Comparison of ENCODE assay signal across 2 cellular contexts in the genomic region with DNA sequence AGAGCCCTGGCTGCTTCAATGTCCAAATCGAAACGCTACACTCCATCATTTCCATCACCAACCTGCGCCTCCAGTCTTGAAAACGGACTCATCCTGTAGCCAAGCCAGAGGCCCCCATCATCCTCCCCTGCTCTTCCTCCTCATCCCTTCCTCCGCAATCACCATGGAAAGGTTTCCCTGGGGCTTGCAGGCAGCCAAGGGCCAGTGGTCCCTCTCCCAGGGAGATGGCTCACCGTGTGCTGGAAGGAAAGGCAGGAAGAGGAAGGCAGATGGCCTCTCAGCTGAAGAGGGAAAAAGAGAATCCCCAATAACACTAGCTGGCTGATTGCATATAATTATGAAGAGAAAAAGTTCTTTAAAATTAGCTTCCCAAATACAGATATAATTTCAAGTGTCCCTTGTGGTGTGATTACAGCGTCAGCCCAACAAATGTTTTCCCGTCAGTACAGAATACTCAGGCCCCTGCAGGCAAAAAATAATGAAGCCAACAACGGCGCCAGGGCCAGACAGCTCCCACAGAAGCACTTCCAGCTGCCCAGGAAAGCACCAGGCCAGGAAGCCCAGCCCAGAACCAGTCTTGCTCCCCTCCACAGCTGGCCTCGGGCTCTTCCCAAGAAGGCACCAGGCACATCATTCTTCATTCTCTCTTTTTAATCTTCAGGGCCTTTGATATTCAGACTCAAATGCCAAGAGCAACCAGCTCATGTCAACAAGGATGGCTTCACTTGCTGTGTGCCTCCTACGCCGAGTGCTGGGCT.
TF ChIP-seq lines count a peak whose summit lies in the region.

No MANE protein-coding gene starts in this region.

TF ChIP-seq in HEK293, 187 proteins besides CTCF, POLR2A, EP300 and RAD21 (continued from another document):
- TF ChIP-seq ZNF10 (tag by site-specific recombination; IDR thresholded peaks at IDR 0.05): no peak
- no peak for TF ChIP-seq ZNF292 (tag by site-specific recombination; IDR thresholded peaks at IDR 0.05; ENCODE audit: borderline replicate concordance, low read depth)
- TF ChIP-seq ZNF311 (tag by site-specific recombination; IDR thresholded peaks at IDR 0.05; ENCODE audit: borderline replicate concordance): no peak
- TF ChIP-seq ZNF2 (tag by site-specific recombination; IDR thresholded peaks at IDR 0.05): no peak
- TF ChIP-seq, protein P1, sequence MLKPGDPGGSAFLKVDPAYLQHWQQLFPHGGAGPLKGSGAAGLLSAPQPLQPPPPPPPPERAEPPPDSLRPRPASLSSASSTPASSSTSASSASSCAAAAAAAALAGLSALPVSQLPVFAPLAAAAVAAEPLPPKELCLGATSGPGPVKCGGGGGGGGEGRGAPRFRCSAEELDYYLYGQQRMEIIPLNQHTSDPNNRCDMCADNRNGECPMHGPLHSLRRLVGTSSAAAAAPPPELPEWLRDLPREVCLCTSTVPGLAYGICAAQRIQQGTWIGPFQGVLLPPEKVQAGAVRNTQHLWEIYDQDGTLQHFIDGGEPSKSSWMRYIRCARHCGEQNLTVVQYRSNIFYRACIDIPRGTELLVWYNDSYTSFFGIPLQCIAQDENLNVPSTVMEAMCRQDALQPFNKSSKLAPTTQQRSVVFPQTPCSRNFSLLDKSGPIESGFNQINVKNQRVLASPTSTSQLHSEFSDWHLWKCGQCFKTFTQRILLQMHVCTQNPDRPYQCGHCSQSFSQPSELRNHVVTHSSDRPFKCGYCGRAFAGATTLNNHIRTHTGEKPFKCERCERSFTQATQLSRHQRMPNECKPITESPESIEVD (tag by site-specific recombination; IDR thresholded peaks at IDR 0.05): 0 out of 2 replicates have a peak, but pooled peaks have one; percentile 34

TF ChIP-seq in SK-N-SH, 30 proteins besides CTCF, POLR2A, EP300 and RAD21 (continued from another document):
- TF ChIP-seq, protein P2, sequence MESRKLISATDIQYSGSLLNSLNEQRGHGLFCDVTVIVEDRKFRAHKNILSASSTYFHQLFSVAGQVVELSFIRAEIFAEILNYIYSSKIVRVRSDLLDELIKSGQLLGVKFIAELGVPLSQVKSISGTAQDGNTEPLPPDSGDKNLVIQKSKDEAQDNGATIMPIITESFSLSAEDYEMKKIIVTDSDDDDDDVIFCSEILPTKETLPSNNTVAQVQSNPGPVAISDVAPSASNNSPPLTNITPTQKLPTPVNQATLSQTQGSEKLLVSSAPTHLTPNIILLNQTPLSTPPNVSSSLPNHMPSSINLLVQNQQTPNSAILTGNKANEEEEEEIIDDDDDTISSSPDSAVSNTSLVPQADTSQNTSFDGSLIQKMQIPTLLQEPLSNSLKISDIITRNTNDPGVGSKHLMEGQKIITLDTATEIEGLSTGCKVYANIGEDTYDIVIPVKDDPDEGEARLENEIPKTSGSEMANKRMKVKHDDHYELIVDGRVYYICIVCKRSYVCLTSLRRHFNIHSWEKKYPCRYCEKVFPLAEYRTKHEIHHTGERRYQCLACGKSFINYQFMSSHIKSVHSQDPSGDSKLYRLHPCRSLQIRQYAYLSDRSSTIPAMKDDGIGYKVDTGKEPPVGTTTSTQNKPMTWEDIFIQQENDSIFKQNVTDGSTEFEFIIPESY (IDR thresholded peaks at IDR 0.05; ENCODE audit: borderline replicate concordance, low read depth): no peak
- TF ChIP-seq TCF12 (IDR thresholded peaks at IDR 0.05): no peak
- no peak for TF ChIP-seq RXRA (IDR thresholded peaks at IDR 0.05; ENCODE audit: borderline replicate concordance, low read depth)
- TF ChIP-seq RCOR1 (IDR thresholded peaks at IDR 0.05; ENCODE audit: low read length): peak; percentile 18; the same call in 1 of the 2 replicates
- TF ChIP-seq NRF1 (IDR thresholded peaks at IDR 0.05; ENCODE audit: low read depth, low read length): no peak
- no peak for TF ChIP-seq GABPA (IDR thresholded peaks at IDR 0.05; ENCODE audit: low read depth)
- TF ChIP-seq, protein P3, sequence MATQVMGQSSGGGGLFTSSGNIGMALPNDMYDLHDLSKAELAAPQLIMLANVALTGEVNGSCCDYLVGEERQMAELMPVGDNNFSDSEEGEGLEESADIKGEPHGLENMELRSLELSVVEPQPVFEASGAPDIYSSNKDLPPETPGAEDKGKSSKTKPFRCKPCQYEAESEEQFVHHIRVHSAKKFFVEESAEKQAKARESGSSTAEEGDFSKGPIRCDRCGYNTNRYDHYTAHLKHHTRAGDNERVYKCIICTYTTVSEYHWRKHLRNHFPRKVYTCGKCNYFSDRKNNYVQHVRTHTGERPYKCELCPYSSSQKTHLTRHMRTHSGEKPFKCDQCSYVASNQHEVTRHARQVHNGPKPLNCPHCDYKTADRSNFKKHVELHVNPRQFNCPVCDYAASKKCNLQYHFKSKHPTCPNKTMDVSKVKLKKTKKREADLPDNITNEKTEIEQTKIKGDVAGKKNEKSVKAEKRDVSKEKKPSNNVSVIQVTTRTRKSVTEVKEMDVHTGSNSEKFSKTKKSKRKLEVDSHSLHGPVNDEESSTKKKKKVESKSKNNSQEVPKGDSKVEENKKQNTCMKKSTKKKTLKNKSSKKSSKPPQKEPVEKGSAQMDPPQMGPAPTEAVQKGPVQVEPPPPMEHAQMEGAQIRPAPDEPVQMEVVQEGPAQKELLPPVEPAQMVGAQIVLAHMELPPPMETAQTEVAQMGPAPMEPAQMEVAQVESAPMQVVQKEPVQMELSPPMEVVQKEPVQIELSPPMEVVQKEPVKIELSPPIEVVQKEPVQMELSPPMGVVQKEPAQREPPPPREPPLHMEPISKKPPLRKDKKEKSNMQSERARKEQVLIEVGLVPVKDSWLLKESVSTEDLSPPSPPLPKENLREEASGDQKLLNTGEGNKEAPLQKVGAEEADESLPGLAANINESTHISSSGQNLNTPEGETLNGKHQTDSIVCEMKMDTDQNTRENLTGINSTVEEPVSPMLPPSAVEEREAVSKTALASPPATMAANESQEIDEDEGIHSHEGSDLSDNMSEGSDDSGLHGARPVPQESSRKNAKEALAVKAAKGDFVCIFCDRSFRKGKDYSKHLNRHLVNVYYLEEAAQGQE (IDR thresholded peaks at IDR 0.05; ENCODE audit: low read depth, low read length): no peak
- no peak for TF ChIP-seq TAF1 (IDR thresholded peaks at IDR 0.05; ENCODE audit: borderline replicate concordance, low read depth, low read length)
- TF ChIP-seq JUND (IDR thresholded peaks at IDR 0.05): no peak
- peak; percentile 72; the same call in 1 of the 2 replicates for TF ChIP-seq MXI1 (IDR thresholded peaks at IDR 0.05; ENCODE audit: low read depth, low read length)
- TF ChIP-seq, protein P4, sequence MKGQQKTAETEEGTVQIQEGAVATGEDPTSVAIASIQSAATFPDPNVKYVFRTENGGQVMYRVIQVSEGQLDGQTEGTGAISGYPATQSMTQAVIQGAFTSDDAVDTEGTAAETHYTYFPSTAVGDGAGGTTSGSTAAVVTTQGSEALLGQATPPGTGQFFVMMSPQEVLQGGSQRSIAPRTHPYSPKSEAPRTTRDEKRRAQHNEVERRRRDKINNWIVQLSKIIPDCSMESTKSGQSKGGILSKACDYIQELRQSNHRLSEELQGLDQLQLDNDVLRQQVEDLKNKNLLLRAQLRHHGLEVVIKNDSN (IDR thresholded peaks at IDR 0.05; ENCODE audit: borderline replicate concordance, low read depth): no peak
- TF ChIP-seq MEF2A (IDR thresholded peaks at IDR 0.05; ENCODE audit: borderline replicate concordance, low read depth): no peak
- no peak for TF ChIP-seq CHD2 (IDR thresholded peaks at IDR 0.05; ENCODE audit: low read length, partially characterized antibody)
- TF ChIP-seq, protein P5, sequence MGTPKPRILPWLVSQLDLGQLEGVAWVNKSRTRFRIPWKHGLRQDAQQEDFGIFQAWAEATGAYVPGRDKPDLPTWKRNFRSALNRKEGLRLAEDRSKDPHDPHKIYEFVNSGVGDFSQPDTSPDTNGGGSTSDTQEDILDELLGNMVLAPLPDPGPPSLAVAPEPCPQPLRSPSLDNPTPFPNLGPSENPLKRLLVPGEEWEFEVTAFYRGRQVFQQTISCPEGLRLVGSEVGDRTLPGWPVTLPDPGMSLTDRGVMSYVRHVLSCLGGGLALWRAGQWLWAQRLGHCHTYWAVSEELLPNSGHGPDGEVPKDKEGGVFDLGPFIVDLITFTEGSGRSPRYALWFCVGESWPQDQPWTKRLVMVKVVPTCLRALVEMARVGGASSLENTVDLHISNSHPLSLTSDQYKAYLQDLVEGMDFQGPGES (IDR thresholded peaks at IDR 0.05; ENCODE audit: low read depth, low read length): no peak
- TF ChIP-seq, protein P6, sequence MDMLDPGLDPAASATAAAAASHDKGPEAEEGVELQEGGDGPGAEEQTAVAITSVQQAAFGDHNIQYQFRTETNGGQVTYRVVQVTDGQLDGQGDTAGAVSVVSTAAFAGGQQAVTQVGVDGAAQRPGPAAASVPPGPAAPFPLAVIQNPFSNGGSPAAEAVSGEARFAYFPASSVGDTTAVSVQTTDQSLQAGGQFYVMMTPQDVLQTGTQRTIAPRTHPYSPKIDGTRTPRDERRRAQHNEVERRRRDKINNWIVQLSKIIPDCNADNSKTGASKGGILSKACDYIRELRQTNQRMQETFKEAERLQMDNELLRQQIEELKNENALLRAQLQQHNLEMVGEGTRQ (IDR thresholded peaks at IDR 0.05; ENCODE audit: borderline replicate concordance, low read depth, low read length): no peak
- no peak for TF ChIP-seq SIN3A (IDR thresholded peaks at IDR 0.05; ENCODE audit: borderline replicate concordance, low read depth, low read length)
- TF ChIP-seq FOXM1 (IDR thresholded peaks at IDR 0.05; ENCODE audit: low read depth): no peak
- no peak for TF ChIP-seq GATA2 (CRISPR knock-in tag; IDR thresholded peaks at IDR 0.05)
- TF ChIP-seq EZH2phosphoT487 (IDR thresholded peaks at IDR 0.05; ENCODE audit: borderline replicate concordance, low read depth): no peak
- TF ChIP-seq, protein P7, sequence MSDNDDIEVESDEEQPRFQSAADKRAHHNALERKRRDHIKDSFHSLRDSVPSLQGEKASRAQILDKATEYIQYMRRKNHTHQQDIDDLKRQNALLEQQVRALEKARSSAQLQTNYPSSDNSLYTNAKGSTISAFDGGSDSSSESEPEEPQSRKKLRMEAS (IDR thresholded peaks at IDR 0.05; ENCODE audit: low read depth): no peak
- no peak for TF ChIP-seq NFIC (IDR thresholded peaks at IDR 0.05; ENCODE audit: borderline replicate concordance)
- peak; percentile 57; the same call in 1 of the 2 replicates for TF ChIP-seq FOXJ3 (CRISPR knock-in tag; IDR thresholded peaks at IDR 0.05)
- TF ChIP-seq YY1 (IDR thresholded peaks at IDR 0.05; ENCODE audit: low read depth): no peak
- no peak for TF ChIP-seq SMC3 (IDR thresholded peaks at IDR 0.05; ENCODE audit: low read depth, low read length)
TF ChIP-seq in SK-N-SH: peak in this region for 3.
